In the genomic region with DNA sequence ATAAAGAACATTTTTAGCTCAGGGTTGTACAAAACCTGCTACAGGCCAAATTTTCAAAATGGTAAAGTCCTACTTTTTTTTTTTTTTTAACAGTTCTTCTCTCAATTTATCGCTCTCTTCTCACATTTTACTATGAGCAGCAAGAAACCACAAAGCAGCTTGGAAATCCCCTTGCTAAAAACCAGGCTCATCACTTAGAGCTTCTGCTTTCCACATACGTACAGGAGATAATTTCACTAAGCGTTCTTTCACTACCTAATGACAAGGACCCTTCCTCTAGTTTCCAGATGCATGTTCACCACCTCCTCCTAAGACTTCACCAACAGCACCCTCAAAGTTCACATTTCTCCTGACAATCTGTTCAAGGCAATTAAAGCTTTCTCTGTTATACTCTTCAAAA, we compare ENCODE assay signal across 17 cellular contexts.
DNase-seq lines count a peak whose midpoint lies in the region; ATAC-seq and TF ChIP-seq lines count a peak whose summit lies in the region.
"Had no signal": no experiment of that assay in that cellular context is flagged by ENCODE, and none has a peak within 500 bp of the region (broad histone marks: within the 10 kb centered on the region; RNA-seq: fewer than 3 reads in every experiment).

No MANE protein-coding gene starts in this region.

- H3K9me3 Mint-ChIP-seq in naive thymus-derived CD8-positive, alpha-beta T cell = peaks cover 0 to 11% (median 2%) of the 10 kb centered on the region in 9 donors

- no peaks in the 10 kb centered on the region for H3K4me1 Mint-ChIP-seq in naive thymus-derived CD8-positive, alpha-beta T cell
- H3K4me1 Mint-ChIP-seq: T-cell had no signal

- H3K27me3 Mint-ChIP-seq in naive thymus-derived CD8-positive, alpha-beta T cell = no peaks in the 10 kb centered on the region
- H3K27me3 Mint-ChIP-seq: T-cell had no signal

- TF ChIP-seq CTCF in GM10248 (IDR thresholded peaks at IDR 0.05; ENCODE audit: control extremely low read depth, extremely low read depth, low read depth, missing control alignments) = no peak

- no peak overlapping the region for H3K27ac Mint-ChIP-seq in naive thymus-derived CD8-positive, alpha-beta T cell
- H3K27ac Mint-ChIP-seq: activated naive CD4-positive, alpha-beta T cell treated with anti-CD3 and anti-CD28 coated beads for 36 hours; T-cell had no signal

- no peaks in the 10 kb centered on the region for H3K36me3 Mint-ChIP-seq in naive thymus-derived CD8-positive, alpha-beta T cell
- H3K36me3 Mint-ChIP-seq: T-cell had no signal

- H3K4me3 Mint-ChIP-seq in naive thymus-derived CD8-positive, alpha-beta T cell = no peak overlapping the region
- H3K4me3 Mint-ChIP-seq: activated naive CD4-positive, alpha-beta T cell treated with anti-CD3 and anti-CD28 coated beads for 36 hours; T-cell had no signal

- CTCF ChIA-PET in GM10248 (lab: Yijun Ruan, JAX) = interaction anchor here (1.3 to 1.4 kb wide), 2 partner anchors 12 to 14 kb away, joined by 3 to 4 read pairs; no protein-coding TSS in a partner anchor

- DNase-seq in GM10248 (ENCODE audit: extremely low spot score) (peak; percentile 8), OCI-M1 (lab: John Stamatoyannopoulos, UW) (peak; percentile 15), NCI-H345 treated with DMSO at 0.1 percent for 48 hours (lab: John Stamatoyannopoulos, UW; ENCODE audit: unreplicated experiment) (no peak), midbrain (lab: John Stamatoyannopoulos, UW) (no peak)
- no peak for DNase-seq in naive thymus-derived CD8-positive, alpha-beta T cell
- no peak for DNase-seq in activated effector memory CD4-positive, alpha-beta T cell treated with anti-CD3 and anti-CD28 coated beads, Interleukin-2, amount 50 U/mL, for 16 hours
- DNase-seq: activated naive CD4-positive, alpha-beta T cell treated with anti-CD3 and anti-CD28 coated beads for 36 hours; effector memory CD4-positive, alpha-beta T cell; glutamatergic neuron; GM23248; left ventricle myocardium inferior; NCI-H2029; nucleus accumbens; stimulated activated naive CD4-positive, alpha-beta T cell; T-cell had no signal

- ATAC-seq in GM19351 (IDR thresholded peaks at IDR 0.05; ENCODE audit: unreplicated experiment) (peak; percentile 76), HG02973 (IDR thresholded peaks at IDR 0.05; ENCODE audit: unreplicated experiment) (peak; percentile 63)
- no peak for ATAC-seq in naive thymus-derived CD8-positive, alpha-beta T cell
- ATAC-seq: T-cell had no signal

- POLR2A ChIA-PET in GM10248 (lab: Yijun Ruan, JAX) = interaction anchor here (0.6 kb wide), 1 partner anchor 1084 kb away, joined by 6 read pairs; no protein-coding TSS in a partner anchor
- POLR2A ChIA-PET in naive thymus-derived CD8-positive, alpha-beta T cell (lab: Charles Lee) = no interaction called here

Comparison
In these comparisons a context has a peak if more than half of its experiments do, and no peak if none do; other contexts are left out.
1. DNase-seq: peak in GM10248 (single experiment) and OCI-M1 (single experiment); none in naive thymus-derived CD8-positive, alpha-beta T cell (0 of 10), NCI-H345 treated with DMSO at 0.1 percent for 48 hours (single experiment), midbrain (single experiment) and activated effector memory CD4-positive, alpha-beta T cell treated with anti-CD3 and anti-CD28 coated beads, Interleukin-2, amount 50 U/mL, for 16 hours (single experiment).
2. ATAC-seq: peak in GM19351 (single experiment) and HG02973 (single experiment); none in naive thymus-derived CD8-positive, alpha-beta T cell (0 of 2).